ENCODE assay signal across 2 cellular contexts in the genomic region with DNA sequence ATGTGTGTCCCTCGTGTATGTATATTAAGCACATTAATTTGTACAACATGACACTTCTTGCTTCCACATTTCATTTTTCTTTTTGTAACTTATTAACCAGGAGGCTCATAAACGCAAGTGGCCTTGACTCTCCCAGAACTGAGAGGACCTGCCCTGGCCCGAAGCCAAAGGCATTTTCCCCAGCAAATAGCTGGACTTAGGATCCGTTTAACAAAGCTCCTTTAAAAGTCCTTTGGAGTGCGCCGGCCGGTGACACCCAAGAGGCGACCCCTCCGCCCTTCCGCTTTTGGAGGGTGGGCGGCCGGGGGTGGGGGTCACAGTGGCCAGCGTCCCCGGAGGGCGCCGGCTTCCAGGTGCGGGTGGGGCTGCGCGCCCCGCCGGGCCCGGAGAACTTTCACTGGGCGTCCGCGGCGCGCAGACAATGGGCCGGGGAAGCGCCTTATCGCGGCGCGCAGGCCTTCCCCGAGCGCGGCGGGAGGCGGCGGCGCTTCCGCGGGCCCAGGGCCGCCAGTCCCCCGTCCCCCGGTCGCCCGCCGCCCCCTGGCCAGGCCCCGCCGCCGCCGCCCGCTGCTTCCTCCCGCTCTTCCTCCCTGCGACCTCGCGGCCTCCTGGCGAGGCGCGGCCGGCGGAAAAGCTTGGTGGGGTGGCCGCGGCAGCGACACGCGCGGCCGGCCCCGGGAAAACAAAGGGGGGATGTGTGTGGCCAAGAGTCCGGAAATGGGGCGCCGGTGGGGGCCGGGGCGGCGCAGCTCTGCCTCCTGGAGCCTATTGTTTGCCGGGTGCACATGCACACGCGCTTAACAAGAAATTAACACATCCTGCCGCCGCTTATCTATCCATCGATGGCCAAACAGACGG.
TF ChIP-seq lines count a peak whose summit lies in the region.

No MANE protein-coding gene starts in this region.

TF ChIP-seq in Ishikawa, 13 proteins besides CTCF, POLR2A, EP300 and RAD21:
- TF ChIP-seq CREB1 (IDR thresholded peaks at IDR 0.05; ENCODE audit: low read depth) (no peak), TCF12 (IDR thresholded peaks at IDR 0.05; ENCODE audit: low read depth) (no peak), YY1 (IDR thresholded peaks at IDR 0.05; ENCODE audit: low read depth) (no peak), ZBTB7A (IDR thresholded peaks at IDR 0.05; ENCODE audit: low read depth) (no peak), TAF1 (IDR thresholded peaks at IDR 0.05; ENCODE audit: low read depth) (no peak), NFIC (IDR thresholded peaks at IDR 0.05) (peak; percentile 34)

TF ChIP-seq in H1, 55 proteins besides CTCF, POLR2A, EP300 and RAD21:
- TF ChIP-seq, protein P1, sequence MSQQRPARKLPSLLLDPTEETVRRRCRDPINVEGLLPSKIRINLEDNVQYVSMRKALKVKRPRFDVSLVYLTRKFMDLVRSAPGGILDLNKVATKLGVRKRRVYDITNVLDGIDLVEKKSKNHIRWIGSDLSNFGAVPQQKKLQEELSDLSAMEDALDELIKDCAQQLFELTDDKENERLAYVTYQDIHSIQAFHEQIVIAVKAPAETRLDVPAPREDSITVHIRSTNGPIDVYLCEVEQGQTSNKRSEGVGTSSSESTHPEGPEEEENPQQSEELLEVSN (IDR thresholded peaks at IDR 0.05) = peak; percentile 77
- TF ChIP-seq FOSL1 (IDR thresholded peaks at IDR 0.05; ENCODE audit: insufficient read depth, low read depth, low read length) = no peak
- TF ChIP-seq, protein P2, sequence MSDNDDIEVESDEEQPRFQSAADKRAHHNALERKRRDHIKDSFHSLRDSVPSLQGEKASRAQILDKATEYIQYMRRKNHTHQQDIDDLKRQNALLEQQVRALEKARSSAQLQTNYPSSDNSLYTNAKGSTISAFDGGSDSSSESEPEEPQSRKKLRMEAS (IDR thresholded peaks at IDR 0.05) = peak; percentile 61
- no peak for TF ChIP-seq ASH2L (IDR thresholded peaks at IDR 0.05; ENCODE audit: low read length)
- peak; percentile 55; the same call in 1 of the 2 replicates for TF ChIP-seq PHF8 (conservative IDR thresholded peaks at IDR 0.05; ENCODE audit: low read depth, low read length)
- peak; percentile 47 for TF ChIP-seq KDM4A (IDR thresholded peaks at IDR 0.05; ENCODE audit: low read depth, low read length, severe bottlenecking)
- TF ChIP-seq SIN3A (conservative IDR thresholded peaks at IDR 0.05 in 1 of 2, IDR thresholded peaks at IDR 0.05 in 1 of 2; ENCODE audit: low read depth in 1 of 2, low read length in 2 of 2) = no peak
TF ChIP-seq in H1: peak in this region for 4.
